8 cellular contexts compared by ENCODE assay signal in genomic region chr1:94063379-94063778, GRCh38.
DNase-seq lines count a peak whose midpoint lies in the region; ATAC-seq and TF ChIP-seq lines count a peak whose summit lies in the region.

No MANE protein-coding gene starts in this region.

- no peak overlapping the region for H3K4me3 Mint-ChIP-seq in activated T-cell treated with anti-CD3 and anti-CD28 coated beads, Interleukin-2, amount 50 U/mL, for 24 hours

- H3K27ac Mint-ChIP-seq in activated T-cell treated with anti-CD3 and anti-CD28 coated beads, Interleukin-2, amount 50 U/mL, for 24 hours, result no peak overlapping the region

- DNase-seq in GM03348 (ENCODE audit: low spot score) (peak; percentile 62), RKO (ENCODE audit: low spot score) (peak; percentile 36), fibroblast of pulmonary artery (ENCODE audit: low read depth) (peak; percentile 84), putamen (ENCODE audit: low spot score) (peak; percentile 18)
- DNase-seq in stimulated activated naive CD4-positive, alpha-beta T cell treated with Interleukin-2 at 50 U/mL for 16 hours (lab: John Stamatoyannopoulos, UW), result no peak
- DNase-seq in activated T-cell treated with anti-CD3 and anti-CD28 coated beads, Interleukin-2, amount 50 U/mL, for 24 hours, result no peak

- peak; percentile 63 for TF ChIP-seq CTCF in fibroblast of pulmonary artery (IDR thresholded peaks at IDR 0.05; ENCODE audit: low read length, missing control alignments)

- no peaks in the 10 kb centered on the region for H3K36me3 Mint-ChIP-seq in activated T-cell treated with anti-CD3 and anti-CD28 coated beads, Interleukin-2, amount 50 U/mL, for 24 hours (ENCODE audit: low read depth)

- ATAC-seq in HG03095 (IDR thresholded peaks at IDR 0.05; ENCODE audit: unreplicated experiment), result no peak
- ATAC-seq in GM21390 (IDR thresholded peaks at IDR 0.05; ENCODE audit: unreplicated experiment), result no peak

- H3K4me3 ChIP-seq in fibroblast of pulmonary artery (replicated peaks; ENCODE audit: low read depth, low read length), result no peak overlapping the region

- peaks cover 10% of the 10 kb centered on the region for H3K27me3 Mint-ChIP-seq in activated T-cell treated with anti-CD3 and anti-CD28 coated beads, Interleukin-2, amount 50 U/mL, for 24 hours

- H3K9me3 Mint-ChIP-seq in activated T-cell treated with anti-CD3 and anti-CD28 coated beads, Interleukin-2, amount 50 U/mL, for 24 hours, result no peaks in the 10 kb centered on the region

- H3K4me1 Mint-ChIP-seq in activated T-cell treated with anti-CD3 and anti-CD28 coated beads, Interleukin-2, amount 50 U/mL, for 24 hours (ENCODE audit: low read depth), result no peaks in the 10 kb centered on the region

Comparison
In these comparisons a context has a peak if more than half of its experiments do, and no peak if none do; other contexts are left out.
1. DNase-seq: peak in GM03348 (single experiment), RKO (single experiment), fibroblast of pulmonary artery (single experiment) and putamen (single experiment); none in stimulated activated naive CD4-positive, alpha-beta T cell treated with Interleukin-2 at 50 U/mL for 16 hours (single experiment) and activated T-cell treated with anti-CD3 and anti-CD28 coated beads, Interleukin-2, amount 50 U/mL, for 24 hours (single experiment).